In genomic region chr7:105389090-105389650, GRCh38 we compare ENCODE assay signal across 1 cellular context.
TF ChIP-seq lines count a peak whose summit lies in the region.

No MANE protein-coding gene starts in this region.

TF ChIP-seq in K562, 482 proteins besides CTCF, POLR2A, EP300 and RAD21 (continued from another document and continues in another):
- no peak for TF ChIP-seq BRF2 (IDR thresholded peaks at IDR 0.05; ENCODE audit: borderline replicate concordance, insufficient read depth, insufficient read length)
- TF ChIP-seq TAF15 (IDR thresholded peaks at IDR 0.05; ENCODE audit: low read depth, low read length): no peak
- no peak for TF ChIP-seq ZNF586 (CRISPR knock-in tag; conservative IDR thresholded peaks at IDR 0.05)
- no peak for TF ChIP-seq POLR2B (IDR thresholded peaks at IDR 0.05; ENCODE audit: low read depth, partially characterized antibody)
- TF ChIP-seq TCFL5 (CRISPR knock-in tag; conservative IDR thresholded peaks at IDR 0.05): no peak
- TF ChIP-seq MAZ (CRISPR knock-in tag; conservative IDR thresholded peaks at IDR 0.05 in 1 of 2, IDR thresholded peaks at IDR 0.05 in 1 of 2): no peak; a peak in 2 of 4 replicates
- TF ChIP-seq PHB (CRISPR knock-in tag; IDR thresholded peaks at IDR 0.05): no peak
- no peak for TF ChIP-seq SOX6 (IDR thresholded peaks at IDR 0.05)
- TF ChIP-seq HNRNPH1 (optimal IDR thresholded peaks at IDR 0.05; ENCODE audit: low read depth, low read length): no peak
- TF ChIP-seq, protein P1, sequence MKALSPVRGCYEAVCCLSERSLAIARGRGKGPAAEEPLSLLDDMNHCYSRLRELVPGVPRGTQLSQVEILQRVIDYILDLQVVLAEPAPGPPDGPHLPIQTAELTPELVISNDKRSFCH (CRISPR knock-in tag; IDR thresholded peaks at IDR 0.05): no peak
- TF ChIP-seq, protein P1 (tag; IDR thresholded peaks at IDR 0.05): no peak
- TF ChIP-seq TAF9B (IDR thresholded peaks at IDR 0.05; ENCODE audit: partially characterized antibody): no peak
- TF ChIP-seq FOXP4 (CRISPR knock-in tag; IDR thresholded peaks at IDR 0.05; ENCODE audit: borderline replicate concordance): no peak
- TF ChIP-seq CREB3 (tag; conservative IDR thresholded peaks at IDR 0.05; ENCODE audit: low read depth): no peak
- TF ChIP-seq ZZZ3 (IDR thresholded peaks at IDR 0.05): no peak
- no peak for TF ChIP-seq BRCA1 (IDR thresholded peaks at IDR 0.05)
- TF ChIP-seq BRCA1 (CRISPR knock-in tag; IDR thresholded peaks at IDR 0.05): no peak
- no peak for TF ChIP-seq CREB1 (IDR thresholded peaks at IDR 0.05)
- 0 out of 2 replicates have a peak, but pooled peaks have one; percentile 20 for TF ChIP-seq CREB1 (CRISPR knock-in tag; IDR thresholded peaks at IDR 0.05)
- TF ChIP-seq BRD4 (IDR thresholded peaks at IDR 0.05): no peak
- TF ChIP-seq ZNF408 (CRISPR knock-in tag; IDR thresholded peaks at IDR 0.05; ENCODE audit: low read depth): no peak
- TF ChIP-seq ZNF324 (CRISPR knock-in tag; IDR thresholded peaks at IDR 0.05): no peak
- TF ChIP-seq NCOR1 (IDR thresholded peaks at IDR 0.05): no peak
- TF ChIP-seq ARID4B (CRISPR knock-in tag; IDR thresholded peaks at IDR 0.05): no peak; the same call in 1 of the 2 replicates
- no peak for TF ChIP-seq ZNF589 (CRISPR knock-in tag; IDR thresholded peaks at IDR 0.05; ENCODE audit: low read depth)
- no peak for TF ChIP-seq ZBTB26 (CRISPR knock-in tag; IDR thresholded peaks at IDR 0.05)
- TF ChIP-seq ARID1B (IDR thresholded peaks at IDR 0.05): no peak
- no peak for TF ChIP-seq SAFB (IDR thresholded peaks at IDR 0.05; ENCODE audit: borderline replicate concordance, low read depth, low read length)
- TF ChIP-seq ELK1 (CRISPR knock-in tag; IDR thresholded peaks at IDR 0.05): no peak
- no peak for TF ChIP-seq SP1 (CRISPR knock-in tag; IDR thresholded peaks at IDR 0.05)
- 0 out of 4 replicates have a peak, but pooled peaks of 1 of the 2 experiments have one; percentile 33 for TF ChIP-seq NONO (IDR thresholded peaks at IDR 0.05; ENCODE audit: low read depth in 2 of 2, low read length in 1 of 2)
- peak; percentile 73 for TF ChIP-seq POLR2G (IDR thresholded peaks at IDR 0.05; ENCODE audit: low read depth, low read length)
- peak; percentile 74 for TF ChIP-seq CHD2 (IDR thresholded peaks at IDR 0.05; ENCODE audit: low read depth, low read length)
- TF ChIP-seq NFYB (IDR thresholded peaks at IDR 0.05; ENCODE audit: extremely low read depth, insufficient read length): no peak
- no peak for TF ChIP-seq EWSR1 (IDR thresholded peaks at IDR 0.05; ENCODE audit: borderline replicate concordance, low read depth, partially characterized antibody)
- TF ChIP-seq DIDO1 (tag; IDR thresholded peaks at IDR 0.05; ENCODE audit: low read depth): 0 out of 2 replicates have a peak, but pooled peaks have one; percentile 26
- TF ChIP-seq HMBOX1 (IDR thresholded peaks at IDR 0.05): no peak
- no peak for TF ChIP-seq NR2C2 (CRISPR knock-in tag; IDR thresholded peaks at IDR 0.05)
- 0 out of 2 replicates have a peak, but pooled peaks have one; percentile 11 for TF ChIP-seq NR2C2 (tag; IDR thresholded peaks at IDR 0.05)
- TF ChIP-seq RBM34 (IDR thresholded peaks at IDR 0.05; ENCODE audit: borderline replicate concordance, insufficient read depth, low read length): no peak
- TF ChIP-seq, protein P2, sequence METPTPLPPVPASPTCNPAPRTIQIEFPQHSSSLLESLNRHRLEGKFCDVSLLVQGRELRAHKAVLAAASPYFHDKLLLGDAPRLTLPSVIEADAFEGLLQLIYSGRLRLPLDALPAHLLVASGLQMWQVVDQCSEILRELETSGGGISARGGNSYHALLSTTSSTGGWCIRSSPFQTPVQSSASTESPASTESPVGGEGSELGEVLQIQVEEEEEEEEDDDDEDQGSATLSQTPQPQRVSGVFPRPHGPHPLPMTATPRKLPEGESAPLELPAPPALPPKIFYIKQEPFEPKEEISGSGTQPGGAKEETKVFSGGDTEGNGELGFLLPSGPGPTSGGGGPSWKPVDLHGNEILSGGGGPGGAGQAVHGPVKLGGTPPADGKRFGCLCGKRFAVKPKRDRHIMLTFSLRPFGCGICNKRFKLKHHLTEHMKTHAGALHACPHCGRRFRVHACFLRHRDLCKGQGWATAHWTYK (CRISPR knock-in tag; IDR thresholded peaks at IDR 0.05): no peak
- TF ChIP-seq ZFPM2 (CRISPR knock-in tag; IDR thresholded peaks at IDR 0.05): no peak
- no peak for TF ChIP-seq FOXP1 (CRISPR knock-in tag; IDR thresholded peaks at IDR 0.05)
- TF ChIP-seq SMAD2 (IDR thresholded peaks at IDR 0.05; ENCODE audit: low read depth, low read length): no peak
- TF ChIP-seq ZBTB43 (CRISPR knock-in tag; IDR thresholded peaks at IDR 0.05): no peak
- no peak for TF ChIP-seq ZBTB34 (CRISPR knock-in tag; IDR thresholded peaks at IDR 0.05)
- TF ChIP-seq, protein P3, sequence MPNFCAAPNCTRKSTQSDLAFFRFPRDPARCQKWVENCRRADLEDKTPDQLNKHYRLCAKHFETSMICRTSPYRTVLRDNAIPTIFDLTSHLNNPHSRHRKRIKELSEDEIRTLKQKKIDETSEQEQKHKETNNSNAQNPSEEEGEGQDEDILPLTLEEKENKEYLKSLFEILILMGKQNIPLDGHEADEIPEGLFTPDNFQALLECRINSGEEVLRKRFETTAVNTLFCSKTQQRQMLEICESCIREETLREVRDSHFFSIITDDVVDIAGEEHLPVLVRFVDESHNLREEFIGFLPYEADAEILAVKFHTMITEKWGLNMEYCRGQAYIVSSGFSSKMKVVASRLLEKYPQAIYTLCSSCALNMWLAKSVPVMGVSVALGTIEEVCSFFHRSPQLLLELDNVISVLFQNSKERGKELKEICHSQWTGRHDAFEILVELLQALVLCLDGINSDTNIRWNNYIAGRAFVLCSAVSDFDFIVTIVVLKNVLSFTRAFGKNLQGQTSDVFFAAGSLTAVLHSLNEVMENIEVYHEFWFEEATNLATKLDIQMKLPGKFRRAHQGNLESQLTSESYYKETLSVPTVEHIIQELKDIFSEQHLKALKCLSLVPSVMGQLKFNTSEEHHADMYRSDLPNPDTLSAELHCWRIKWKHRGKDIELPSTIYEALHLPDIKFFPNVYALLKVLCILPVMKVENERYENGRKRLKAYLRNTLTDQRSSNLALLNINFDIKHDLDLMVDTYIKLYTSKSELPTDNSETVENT (CRISPR knock-in tag; IDR thresholded peaks at IDR 0.05): peak; percentile 54
- TF ChIP-seq GABPB2 (CRISPR knock-in tag; conservative IDR thresholded peaks at IDR 0.05): no peak
- TF ChIP-seq ZNF766 (CRISPR knock-in tag; conservative IDR thresholded peaks at IDR 0.05): no peak
